18 cellular contexts compared by ENCODE assay signal in genomic region chr11:102528618-102529017, GRCh38. TPM values are rescaled to one million over a fixed set of nuclear protein-coding genes. Genes with fewer than 3 reads are reported as not detected.
DNase-seq lines count a peak whose midpoint lies in the region; ATAC-seq and TF ChIP-seq lines count a peak whose summit lies in the region.
"Had no signal": no experiment of that assay in that cellular context is flagged by ENCODE, and none has a peak within 500 bp of the region (broad histone marks: within the 10 kb centered on the region; RNA-seq: fewer than 3 reads in every experiment).

No MANE protein-coding gene starts in this region.

- peaks cover 5% of the 10 kb centered on the region for H3K4me1 ChIP-seq in RWPE2 (ENCODE audit: insufficient read depth, poor library complexity, severe bottlenecking)

- no peaks in the 10 kb centered on the region for H3K9me3 ChIP-seq in RWPE2 (ENCODE audit: severe bottlenecking)

- H3K4me1 Mint-ChIP-seq in nephron, result no peaks in the 10 kb centered on the region

- H3K27me3 Mint-ChIP-seq in nephron (ENCODE audit: low read depth), result no peaks in the 10 kb centered on the region

- no peaks in the 10 kb centered on the region for H3K27me3 ChIP-seq in RWPE2 (ENCODE audit: insufficient read depth, poor library complexity, severe bottlenecking)

- H3K27ac Mint-ChIP-seq in nephron, result peak overlapping the region in 2 of 3 experiments; percentile 6 to 64
- H3K27ac Mint-ChIP-seq: T-cell had no signal

- H3K36me3 ChIP-seq in RWPE2 (ENCODE audit: low read depth), result no peaks in the 10 kb centered on the region

- DNase-seq in HT-29 (ENCODE audit: low spot score), result peak; percentile 22
- no peak for DNase-seq in RWPE2 (ENCODE audit: low spot score)
- peak; percentile 42 for DNase-seq in epithelial cell of esophagus (ENCODE audit: low read depth)
- DNase-seq in NCI-H82 treated with DMSO at 0.1 percent for 48 hours (lab: John Stamatoyannopoulos, UW; ENCODE audit: unreplicated experiment), result no peak
- DNase-seq in mesenteric fat pad (ENCODE audit: low spot score), result no peak
- no peak for DNase-seq in activated gamma-delta T cell treated with Interleukin-2 at 50 U/mL for 16 hours
- DNase-seq: COR-L47, EL, HCEC 1CT, KG1, NCI-H1105, NCI-H187, NCI-H526 treated with DMSO at 0.1 percent for 48 hours, OCI-M1, T-cell had no signal

- no peaks in the 10 kb centered on the region for H3K36me3 Mint-ChIP-seq in nephron (ENCODE audit: low read depth)
- H3K36me3 Mint-ChIP-seq: T-cell had no signal

- no peak for TF ChIP-seq CTCF in RWPE2 (IDR thresholded peaks at IDR 0.05; ENCODE audit: poor library complexity, severe bottlenecking)
- no peak for TF ChIP-seq CTCF in epithelial cell of esophagus (IDR thresholded peaks at IDR 0.05; ENCODE audit: insufficient read depth, low read depth, low read length, missing control alignments)
- no peak for TF ChIP-seq CTCF in nephron (IDR thresholded peaks at IDR 0.05; ENCODE audit: unreplicated experiment in 3 of 3)

- H3K4me3 Mint-ChIP-seq in nephron, result peak overlapping the region in 2 of 3 experiments; percentile 56 to 67
- H3K4me3 Mint-ChIP-seq: T-cell had no signal

- H3K4me3 ChIP-seq in RWPE2 (ENCODE audit: severe bottlenecking), result no peak overlapping the region
- H3K4me3 ChIP-seq in epithelial cell of esophagus (ENCODE audit: low read length), result no peak overlapping the region

- H3K27ac ChIP-seq in RWPE2 (ENCODE audit: poor library complexity, severe bottlenecking), result no peak overlapping the region
- H3K27ac ChIP-seq: RWPE1 had no signal

- ATAC-seq in RWPE2 (ENCODE audit: low read depth) (peak; percentile 14; the same call in 1 of the 3 replicates), GM21737 (IDR thresholded peaks at IDR 0.05; ENCODE audit: unreplicated experiment) (no peak)
- ATAC-seq: T-cell had no signal

- no peaks in the 10 kb centered on the region for H3K9me3 Mint-ChIP-seq in nephron
- H3K9me3 Mint-ChIP-seq: T-cell had no signal

RNA-seq across cellular contexts. Expression of gene MMP7, which starts 1.9 kb away (rescaled TPM):
- total RNA-seq in HT-29 (2014; rRNA removed; shearing (Covaris generic)), result 88.5 and 98.1 TPM in 2 replicates
- total RNA-seq in mesenteric fat pad, result 2.5 TPM

Comparison
In these comparisons a context has a peak if more than half of its experiments do, and no peak if none do; other contexts are left out.
1. DNase-seq: peak in HT-29 (single experiment) and epithelial cell of esophagus (single experiment); none in RWPE2 (single experiment), NCI-H82 treated with DMSO at 0.1 percent for 48 hours (single experiment), mesenteric fat pad (single experiment) and activated gamma-delta T cell treated with Interleukin-2 at 50 U/mL for 16 hours (single experiment).
2. RNA of gene MMP7, which starts 1.9 kb away (total RNA-seq): 88.5 to 98.1 TPM in HT-29; 2.5 TPM in mesenteric fat pad (single experiment); every median in the first group is over 10 times any median in the second.